ENCODE assay signal across 1 cellular context in the genomic region with DNA sequence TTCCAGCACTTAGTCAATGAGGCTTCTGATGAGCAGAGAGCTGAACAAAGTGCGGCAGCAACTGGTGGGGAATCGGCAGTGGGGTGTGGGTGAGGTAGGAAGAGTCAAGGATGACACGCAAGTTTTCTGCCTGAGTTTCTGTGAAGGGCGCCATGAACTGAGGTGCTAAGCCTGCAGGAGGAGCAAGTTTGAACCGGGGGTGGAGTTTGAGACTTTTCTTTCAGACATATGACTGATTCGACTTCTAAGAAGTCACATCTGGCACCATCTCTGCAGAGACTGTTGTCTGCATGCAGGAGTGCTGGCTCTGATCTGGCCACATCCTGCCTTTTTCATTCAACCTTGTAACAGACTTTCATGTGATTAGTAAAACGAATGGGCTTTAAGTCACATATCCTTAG.
TF ChIP-seq lines count a peak whose summit lies in the region.

No MANE protein-coding gene starts in this region.

TF ChIP-seq in HepG2, 621 proteins besides CTCF, POLR2A, EP300 and RAD21:
- TF ChIP-seq YEATS2 (CRISPR knock-in tag; IDR thresholded peaks at IDR 0.05; ENCODE audit: borderline replicate concordance), result no peak
- TF ChIP-seq ZNF766 (CRISPR knock-in tag; IDR thresholded peaks at IDR 0.05; ENCODE audit: borderline replicate concordance), result no peak
- TF ChIP-seq SIN3B (IDR thresholded peaks at IDR 0.05; ENCODE audit: low read length), result no peak
- no peak for TF ChIP-seq ZC3H13 (CRISPR knock-in tag; IDR thresholded peaks at IDR 0.05)
- no peak for TF ChIP-seq ZNF232 (CRISPR knock-in tag; IDR thresholded peaks at IDR 0.05; ENCODE audit: borderline replicate concordance)
- no peak for TF ChIP-seq HIC2 (CRISPR knock-in tag; IDR thresholded peaks at IDR 0.05; ENCODE audit: low read depth)
- TF ChIP-seq PCBP1 (IDR thresholded peaks at IDR 0.05; ENCODE audit: borderline replicate concordance, low read depth, low read length), result no peak
- TF ChIP-seq ZSCAN29 (CRISPR knock-in tag; conservative IDR thresholded peaks at IDR 0.05), result no peak
- TF ChIP-seq ZBTB34 (CRISPR knock-in tag; IDR thresholded peaks at IDR 0.05), result no peak
- no peak for TF ChIP-seq ZBTB25 (CRISPR knock-in tag; IDR thresholded peaks at IDR 0.05)
- TF ChIP-seq, protein P1, sequence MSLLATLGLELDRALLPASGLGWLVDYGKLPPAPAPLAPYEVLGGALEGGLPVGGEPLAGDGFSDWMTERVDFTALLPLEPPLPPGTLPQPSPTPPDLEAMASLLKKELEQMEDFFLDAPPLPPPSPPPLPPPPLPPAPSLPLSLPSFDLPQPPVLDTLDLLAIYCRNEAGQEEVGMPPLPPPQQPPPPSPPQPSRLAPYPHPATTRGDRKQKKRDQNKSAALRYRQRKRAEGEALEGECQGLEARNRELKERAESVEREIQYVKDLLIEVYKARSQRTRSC (CRISPR knock-in tag; IDR thresholded peaks at IDR 0.05; ENCODE audit: low read depth), result no peak
- TF ChIP-seq ZNF33A (CRISPR knock-in tag; IDR thresholded peaks at IDR 0.05; ENCODE audit: borderline replicate concordance), result no peak
- TF ChIP-seq ZBTB40 (IDR thresholded peaks at IDR 0.05), result no peak
- no peak for TF ChIP-seq ZBTB40 (CRISPR knock-in tag; IDR thresholded peaks at IDR 0.05)
- TF ChIP-seq ZNF841 (CRISPR knock-in tag; IDR thresholded peaks at IDR 0.05; ENCODE audit: borderline replicate concordance), result no peak
- no peak for TF ChIP-seq ZBTB8A (CRISPR knock-in tag; IDR thresholded peaks at IDR 0.05; ENCODE audit: borderline replicate concordance, low read depth)
- TF ChIP-seq LCORL (IDR thresholded peaks at IDR 0.05), result no peak
- no peak for TF ChIP-seq LCORL (CRISPR knock-in tag; IDR thresholded peaks at IDR 0.05)
- no peak for TF ChIP-seq ZMYM3 (CRISPR knock-in tag; IDR thresholded peaks at IDR 0.05)
- no peak for TF ChIP-seq RXRB (CRISPR knock-in tag; IDR thresholded peaks at IDR 0.05; ENCODE audit: borderline replicate concordance)
- no peak for TF ChIP-seq CEBPB (IDR thresholded peaks at IDR 0.05; ENCODE audit: borderline replicate concordance, low read depth, low read length)
- TF ChIP-seq ZNF446 (CRISPR knock-in tag; IDR thresholded peaks at IDR 0.05), result no peak
